ENCODE assay signal across 1 cellular context in the genomic region with DNA sequence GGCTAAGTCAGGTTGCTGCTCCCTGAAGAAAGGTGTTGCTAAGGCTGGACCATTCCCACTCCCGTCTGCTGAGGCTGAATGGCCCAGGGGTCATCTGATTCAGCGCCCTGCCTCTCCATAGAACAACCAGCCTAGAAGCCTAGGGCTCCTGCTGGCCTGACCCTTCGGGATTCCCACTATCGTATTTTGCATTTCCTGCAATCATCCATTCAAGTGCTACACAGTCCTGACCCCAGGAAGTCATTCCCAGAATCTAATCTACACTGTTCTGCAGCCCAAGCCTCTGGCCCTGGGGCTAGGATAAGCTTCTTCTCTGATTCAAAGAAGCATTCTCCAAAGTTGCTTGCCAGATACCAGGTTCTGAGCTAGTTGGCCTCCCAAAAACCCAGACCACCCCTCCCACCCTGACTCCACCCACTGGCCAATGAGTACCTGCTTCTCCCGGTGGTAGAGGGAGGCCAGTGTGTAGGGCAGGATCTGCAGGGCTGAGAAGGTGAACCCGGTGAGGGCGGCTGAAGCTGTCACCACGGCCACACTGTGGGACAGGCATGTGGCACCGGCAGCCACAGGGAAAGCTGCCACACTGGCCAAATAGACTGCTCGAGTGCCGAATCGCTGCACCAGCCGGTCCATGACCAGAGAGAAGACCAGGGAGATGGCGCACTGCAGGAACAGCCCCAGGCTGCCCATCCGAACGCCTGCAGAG.
TF ChIP-seq lines count a peak whose summit lies in the region.

No MANE protein-coding gene starts in this region.

TF ChIP-seq in GM23338, 12 proteins besides CTCF, POLR2A, EP300 and RAD21 (continued from another document):
- TF ChIP-seq, protein P1, sequence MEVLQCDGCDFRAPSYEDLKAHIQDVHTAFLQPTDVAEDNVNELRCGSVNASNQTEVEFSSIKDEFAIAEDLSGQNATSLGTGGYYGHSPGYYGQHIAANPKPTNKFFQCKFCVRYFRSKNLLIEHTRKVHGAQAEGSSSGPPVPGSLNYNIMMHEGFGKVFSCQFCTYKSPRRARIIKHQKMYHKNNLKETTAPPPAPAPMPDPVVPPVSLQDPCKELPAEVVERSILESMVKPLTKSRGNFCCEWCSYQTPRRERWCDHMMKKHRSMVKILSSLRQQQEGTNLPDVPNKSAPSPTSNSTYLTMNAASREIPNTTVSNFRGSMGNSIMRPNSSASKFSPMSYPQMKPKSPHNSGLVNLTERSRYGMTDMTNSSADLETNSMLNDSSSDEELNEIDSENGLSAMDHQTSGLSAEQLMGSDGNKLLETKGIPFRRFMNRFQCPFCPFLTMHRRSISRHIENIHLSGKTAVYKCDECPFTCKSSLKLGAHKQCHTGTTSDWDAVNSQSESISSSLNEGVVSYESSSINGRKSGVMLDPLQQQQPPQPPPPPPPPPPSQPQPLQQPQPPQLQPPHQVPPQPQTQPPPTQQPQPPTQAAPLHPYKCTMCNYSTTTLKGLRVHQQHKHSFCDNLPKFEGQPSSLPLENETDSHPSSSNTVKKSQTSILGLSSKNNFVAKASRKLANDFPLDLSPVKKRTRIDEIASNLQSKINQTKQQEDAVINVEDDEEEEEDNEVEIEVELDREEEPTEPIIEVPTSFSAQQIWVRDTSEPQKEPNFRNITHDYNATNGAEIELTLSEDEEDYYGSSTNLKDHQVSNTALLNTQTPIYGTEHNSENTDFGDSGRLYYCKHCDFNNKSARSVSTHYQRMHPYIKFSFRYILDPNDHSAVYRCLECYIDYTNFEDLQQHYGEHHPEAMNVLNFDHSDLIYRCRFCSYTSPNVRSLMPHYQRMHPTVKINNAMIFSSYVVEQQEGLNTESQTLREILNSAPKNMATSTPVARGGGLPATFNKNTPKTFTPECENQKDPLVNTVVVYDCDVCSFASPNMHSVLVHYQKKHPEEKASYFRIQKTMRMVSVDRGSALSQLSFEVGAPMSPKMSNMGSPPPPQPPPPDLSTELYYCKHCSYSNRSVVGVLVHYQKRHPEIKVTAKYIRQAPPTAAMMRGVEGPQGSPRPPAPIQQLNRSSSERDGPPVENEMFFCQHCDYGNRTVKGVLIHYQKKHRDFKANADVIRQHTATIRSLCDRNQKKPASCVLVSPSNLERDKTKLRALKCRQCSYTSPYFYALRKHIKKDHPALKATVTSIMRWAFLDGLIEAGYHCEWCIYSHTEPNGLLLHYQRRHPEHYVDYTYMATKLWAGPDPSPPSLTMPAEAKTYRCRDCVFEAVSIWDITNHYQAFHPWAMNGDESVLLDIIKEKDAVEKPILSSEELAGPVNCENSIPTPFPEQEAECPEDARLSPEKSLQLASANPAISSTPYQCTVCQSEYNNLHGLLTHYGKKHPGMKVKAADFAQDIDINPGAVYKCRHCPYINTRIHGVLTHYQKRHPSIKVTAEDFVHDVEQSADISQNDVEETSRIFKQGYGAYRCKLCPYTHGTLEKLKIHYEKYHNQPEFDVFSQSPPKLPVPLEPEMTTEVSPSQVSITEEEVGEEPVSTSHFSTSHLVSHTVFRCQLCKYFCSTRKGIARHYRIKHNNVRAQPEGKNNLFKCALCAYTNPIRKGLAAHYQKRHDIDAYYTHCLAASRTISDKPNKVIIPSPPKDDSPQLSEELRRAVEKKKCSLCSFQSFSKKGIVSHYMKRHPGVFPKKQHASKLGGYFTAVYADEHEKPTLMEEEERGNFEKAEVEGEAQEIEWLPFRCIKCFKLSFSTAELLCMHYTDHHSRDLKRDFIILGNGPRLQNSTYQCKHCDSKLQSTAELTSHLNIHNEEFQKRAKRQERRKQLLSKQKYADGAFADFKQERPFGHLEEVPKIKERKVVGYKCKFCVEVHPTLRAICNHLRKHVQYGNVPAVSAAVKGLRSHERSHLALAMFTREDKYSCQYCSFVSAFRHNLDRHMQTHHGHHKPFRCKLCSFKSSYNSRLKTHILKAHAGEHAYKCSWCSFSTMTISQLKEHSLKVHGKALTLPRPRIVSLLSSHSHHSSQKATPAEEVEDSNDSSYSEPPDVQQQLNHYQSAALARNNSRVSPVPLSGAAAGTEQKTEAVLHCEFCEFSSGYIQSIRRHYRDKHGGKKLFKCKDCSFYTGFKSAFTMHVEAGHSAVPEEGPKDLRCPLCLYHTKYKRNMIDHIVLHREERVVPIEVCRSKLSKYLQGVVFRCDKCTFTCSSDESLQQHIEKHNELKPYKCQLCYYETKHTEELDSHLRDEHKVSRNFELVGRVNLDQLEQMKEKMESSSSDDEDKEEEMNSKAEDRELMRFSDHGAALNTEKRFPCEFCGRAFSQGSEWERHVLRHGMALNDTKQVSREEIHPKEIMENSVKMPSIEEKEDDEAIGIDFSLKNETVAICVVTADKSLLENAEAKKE (CRISPR knock-in tag; IDR thresholded peaks at IDR 0.05): no peak
- TF ChIP-seq, protein P2, sequence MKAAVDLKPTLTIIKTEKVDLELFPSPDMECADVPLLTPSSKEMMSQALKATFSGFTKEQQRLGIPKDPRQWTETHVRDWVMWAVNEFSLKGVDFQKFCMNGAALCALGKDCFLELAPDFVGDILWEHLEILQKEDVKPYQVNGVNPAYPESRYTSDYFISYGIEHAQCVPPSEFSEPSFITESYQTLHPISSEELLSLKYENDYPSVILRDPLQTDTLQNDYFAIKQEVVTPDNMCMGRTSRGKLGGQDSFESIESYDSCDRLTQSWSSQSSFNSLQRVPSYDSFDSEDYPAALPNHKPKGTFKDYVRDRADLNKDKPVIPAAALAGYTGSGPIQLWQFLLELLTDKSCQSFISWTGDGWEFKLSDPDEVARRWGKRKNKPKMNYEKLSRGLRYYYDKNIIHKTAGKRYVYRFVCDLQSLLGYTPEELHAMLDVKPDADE (IDR thresholded peaks at IDR 0.05): no peak
- TF ChIP-seq JUNB (IDR thresholded peaks at IDR 0.05; ENCODE audit: unreplicated experiment): no peak
- TF ChIP-seq ZNF331 (CRISPR knock-in tag; IDR thresholded peaks at IDR 0.05; ENCODE audit: low read depth): no peak
- no peak for TF ChIP-seq EZH2phosphoT487 (IDR thresholded peaks at IDR 0.05; ENCODE audit: unreplicated experiment)
- TF ChIP-seq EZH2 (IDR thresholded peaks at IDR 0.05; ENCODE audit: low read depth, unreplicated experiment): no peak
